ENCODE assay signal across 10 cellular contexts in the genomic region with DNA sequence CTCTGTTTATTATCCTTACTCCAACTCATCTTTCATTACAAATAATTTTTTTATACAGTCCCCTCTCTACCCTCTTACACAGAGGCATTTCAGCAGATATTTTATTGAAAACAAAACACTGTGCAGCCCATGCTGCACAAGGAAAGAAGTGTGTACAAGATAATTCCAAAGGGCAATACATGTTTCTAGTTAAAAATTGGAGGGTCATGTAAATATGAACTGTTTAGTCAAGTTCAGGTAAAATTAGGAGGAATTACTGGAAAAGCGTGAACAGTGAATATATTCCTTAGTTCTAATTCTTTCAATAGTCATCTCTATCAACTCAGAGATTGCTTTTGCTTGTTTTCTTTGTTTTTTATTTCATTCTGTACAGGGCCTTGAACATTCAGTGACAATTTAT.
"Had no signal": no experiment of that assay in that cellular context is flagged by ENCODE, and none has a peak within 500 bp of the region (broad histone marks: within the 10 kb centered on the region; RNA-seq: fewer than 3 reads in every experiment).

No MANE protein-coding gene starts in this region.

- H3K9me3 ChIP-seq: HAP-1 had no signal

- DNase-seq: GM23248, GOT3, H7, H9, HCEC 1CT, HFFc6 had no signal

- H3K9me3 Mint-ChIP-seq: GM23338, H9, HFFc6 had no signal

- FAIRE-seq: H1 had no signal

- ATAC-seq: GM23338, HCT116 had no signal

- H3K4me2 ChIP-seq: GM23338 had no signal

- H2AFZ ChIP-seq: GM23248, GM23338 had no signal

- H3K27ac Mint-ChIP-seq: GM23338, H9, HFFc6 had no signal

- H3K4me3 Mint-ChIP-seq: GM23338, H9, HFFc6 had no signal

- H3K4me1 ChIP-seq: HAP-1 had no signal

- H3K4me3 ChIP-seq: GM23248, GM23338, HAP-1 had no signal

- H3K27ac ChIP-seq: GM23248 had no signal

- H3K36me3 ChIP-seq: HAP-1 had no signal

- H3K9ac ChIP-seq: GM23248 had no signal
